8 cellular contexts compared by ENCODE assay signal in the genomic region with DNA sequence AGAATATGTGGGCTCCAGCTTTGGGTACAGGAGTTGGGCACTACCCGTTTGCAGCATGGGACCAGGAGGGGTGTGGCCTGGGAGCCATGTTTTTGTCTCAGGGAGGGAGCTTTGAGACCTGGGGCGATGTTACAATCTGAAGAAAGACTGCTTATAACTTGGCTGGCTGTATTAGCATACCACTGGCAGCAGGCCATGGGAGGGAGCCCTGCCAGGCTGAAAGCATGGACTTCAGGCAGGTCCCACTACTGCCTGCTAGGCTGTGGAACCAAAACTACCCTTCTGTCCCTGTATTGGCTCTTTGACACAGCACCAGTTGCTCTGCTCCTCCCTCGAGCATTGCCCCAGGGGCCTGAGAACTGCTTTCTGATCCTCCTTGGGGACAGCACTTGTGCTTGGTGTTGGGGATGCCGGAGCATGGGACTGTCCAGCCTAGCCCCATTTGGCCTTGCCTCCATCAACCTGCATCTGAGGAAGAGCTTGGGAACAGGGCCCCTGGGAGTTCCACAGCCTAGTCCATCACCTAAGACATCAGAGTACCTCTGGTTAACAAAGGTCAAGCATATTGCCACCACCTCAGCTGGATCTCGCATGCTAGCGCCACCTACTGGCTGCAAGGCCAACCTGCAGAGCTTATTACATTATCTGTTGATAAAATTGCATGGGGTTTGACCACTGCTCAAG.
A peak's percentile ranks its signal among the peaks of the same experiment; 100 is the strongest.
DNase-seq lines count a peak whose midpoint lies in the region; ATAC-seq and TF ChIP-seq lines count a peak whose summit lies in the region.

No MANE protein-coding gene starts in this region.

- DNase-seq in COLO829 (ENCODE audit: low spot score) (peak; percentile 34), LNCaP clone FGC (ENCODE audit: low read depth) (no peak), left cardiac atrium (peak; percentile 51), mesenteric fat pad (ENCODE audit: low spot score) (no peak)
- peak; percentile 0 to 4 (median 3) for DNase-seq in activated CD8-positive, alpha-beta memory T cell treated with anti-CD3 and anti-CD28 coated beads for 48 hours (ENCODE audit: low read depth in 2 of 3, low spot score in 2 of 3)
- DNase-seq in stimulated activated CD4-positive, alpha-beta T cell treated with anti-CD3 and anti-CD28 coated beads, Interleukin-4, amount 100 ng/mL, for 24 hours, result peak; percentile 31

- ATAC-seq in GM19351 (IDR thresholded peaks at IDR 0.05; ENCODE audit: unreplicated experiment) (peak; percentile 66), left cardiac atrium (peak; percentile 54 to 92), HG03520 (IDR thresholded peaks at IDR 0.05; ENCODE audit: unreplicated experiment) (no peak)

- peak; percentile 51 for TF ChIP-seq CTCF in LNCaP clone FGC (IDR thresholded peaks at IDR 0.05; ENCODE audit: control insufficient read depth, extremely low read depth, insufficient read depth)

- H3K4me3 ChIP-seq in LNCaP clone FGC (ENCODE audit: low read depth, low read length), result no peak overlapping the region

- intact Hi-C loops in left cardiac atrium (cut with DNase I), result no loop called here

Comparison
In these comparisons a context has a peak if more than half of its experiments do, and no peak if none do; other contexts are left out.
1. DNase-seq: peak in COLO829 (single experiment), activated CD8-positive, alpha-beta memory T cell treated with anti-CD3 and anti-CD28 coated beads for 48 hours (3 of 3), left cardiac atrium (single experiment) and stimulated activated CD4-positive, alpha-beta T cell treated with anti-CD3 and anti-CD28 coated beads, Interleukin-4, amount 100 ng/mL, for 24 hours (single experiment); none in LNCaP clone FGC (single experiment) and mesenteric fat pad (single experiment).